In genomic region chr3:133675631-133676335, GRCh38 we compare ENCODE assay signal across 1 cellular context.
TF ChIP-seq lines count a peak whose summit lies in the region.

No MANE protein-coding gene starts in this region.

TF ChIP-seq in HepG2, 621 proteins besides CTCF, POLR2A, EP300 and RAD21 (continued from another document and continues in another):
- TF ChIP-seq, protein P1, sequence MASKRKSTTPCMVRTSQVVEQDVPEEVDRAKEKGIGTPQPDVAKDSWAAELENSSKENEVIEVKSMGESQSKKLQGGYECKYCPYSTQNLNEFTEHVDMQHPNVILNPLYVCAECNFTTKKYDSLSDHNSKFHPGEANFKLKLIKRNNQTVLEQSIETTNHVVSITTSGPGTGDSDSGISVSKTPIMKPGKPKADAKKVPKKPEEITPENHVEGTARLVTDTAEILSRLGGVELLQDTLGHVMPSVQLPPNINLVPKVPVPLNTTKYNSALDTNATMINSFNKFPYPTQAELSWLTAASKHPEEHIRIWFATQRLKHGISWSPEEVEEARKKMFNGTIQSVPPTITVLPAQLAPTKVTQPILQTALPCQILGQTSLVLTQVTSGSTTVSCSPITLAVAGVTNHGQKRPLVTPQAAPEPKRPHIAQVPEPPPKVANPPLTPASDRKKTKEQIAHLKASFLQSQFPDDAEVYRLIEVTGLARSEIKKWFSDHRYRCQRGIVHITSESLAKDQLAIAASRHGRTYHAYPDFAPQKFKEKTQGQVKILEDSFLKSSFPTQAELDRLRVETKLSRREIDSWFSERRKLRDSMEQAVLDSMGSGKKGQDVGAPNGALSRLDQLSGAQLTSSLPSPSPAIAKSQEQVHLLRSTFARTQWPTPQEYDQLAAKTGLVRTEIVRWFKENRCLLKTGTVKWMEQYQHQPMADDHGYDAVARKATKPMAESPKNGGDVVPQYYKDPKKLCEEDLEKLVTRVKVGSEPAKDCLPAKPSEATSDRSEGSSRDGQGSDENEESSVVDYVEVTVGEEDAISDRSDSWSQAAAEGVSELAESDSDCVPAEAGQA (IDR thresholded peaks at IDR 0.05; ENCODE audit: low read depth): no peak
- TF ChIP-seq, protein P1 (CRISPR knock-in tag; IDR thresholded peaks at IDR 0.05; ENCODE audit: borderline replicate concordance): no peak
- TF ChIP-seq SMARCC2 (IDR thresholded peaks at IDR 0.05) (no peak), TFDP2 (CRISPR knock-in tag; IDR thresholded peaks at IDR 0.05) (no peak), SNRNP70 (IDR thresholded peaks at IDR 0.05; ENCODE audit: low read depth, low read length) (no peak), ZNF678 (CRISPR knock-in tag; IDR thresholded peaks at IDR 0.05) (no peak), ZNF232 (CRISPR knock-in tag; IDR thresholded peaks at IDR 0.05; ENCODE audit: borderline replicate concordance) (0 out of 2 replicates have a peak, but pooled peaks have one; percentile 52), SMAD3 (CRISPR knock-in tag; IDR thresholded peaks at IDR 0.05) (peak; percentile 83), FIP1L1 (IDR thresholded peaks at IDR 0.05; ENCODE audit: borderline replicate concordance, insufficient read depth, low read depth, low read length) (no peak), CENPT (CRISPR knock-in tag; IDR thresholded peaks at IDR 0.05; ENCODE audit: low read depth) (no peak), ZNF781 (CRISPR knock-in tag; IDR thresholded peaks at IDR 0.05; ENCODE audit: borderline replicate concordance, not compliant biosample characterization) (no peak), FOXP1 (IDR thresholded peaks at IDR 0.05) (no peak), FOXP1 (CRISPR knock-in tag; IDR thresholded peaks at IDR 0.05) (peak; percentile 87), ZNF10 (CRISPR knock-in tag; IDR thresholded peaks at IDR 0.05; ENCODE audit: borderline replicate concordance, low read depth) (no peak), SMARCE1 (IDR thresholded peaks at IDR 0.05; ENCODE audit: borderline replicate concordance) (no peak), ZNF549 (CRISPR knock-in tag; IDR thresholded peaks at IDR 0.05) (no peak), ZNF670 (CRISPR knock-in tag; IDR thresholded peaks at IDR 0.05; ENCODE audit: borderline replicate concordance) (no peak), TEAD3 (CRISPR knock-in tag; optimal IDR thresholded peaks at IDR 0.05; ENCODE audit: borderline replicate concordance) (peak; percentile 82), FOXJ3 (CRISPR knock-in tag; IDR thresholded peaks at IDR 0.05; ENCODE audit: borderline replicate concordance) (peak; percentile 91; the same call in 1 of the 2 replicates), ZXDC (CRISPR knock-in tag; IDR thresholded peaks at IDR 0.05) (no peak), ZNF550 (CRISPR knock-in tag; IDR thresholded peaks at IDR 0.05; ENCODE audit: borderline replicate concordance) (no peak), CAMTA2 (CRISPR knock-in tag; IDR thresholded peaks at IDR 0.05; ENCODE audit: borderline replicate concordance) (no peak), FUBP1 (CRISPR knock-in tag; IDR thresholded peaks at IDR 0.05; ENCODE audit: borderline replicate concordance) (no peak), ZNF234 (CRISPR knock-in tag; conservative IDR thresholded peaks at IDR 0.05) (no peak), HOMEZ (CRISPR knock-in tag; IDR thresholded peaks at IDR 0.05; ENCODE audit: low read depth) (no peak), ZNF557 (CRISPR knock-in tag; IDR thresholded peaks at IDR 0.05) (no peak), ZSCAN29 (CRISPR knock-in tag; conservative IDR thresholded peaks at IDR 0.05) (peak; percentile 88), ZSCAN9 (CRISPR knock-in tag; IDR thresholded peaks at IDR 0.05; ENCODE audit: borderline replicate concordance) (no peak), ZFP36L2 (CRISPR knock-in tag; IDR thresholded peaks at IDR 0.05) (no peak), MTERF4 (CRISPR knock-in tag; IDR thresholded peaks at IDR 0.05) (no peak), ZNF274 (CRISPR knock-in tag; IDR thresholded peaks at IDR 0.05) (no peak), ZBTB46 (CRISPR knock-in tag; IDR thresholded peaks at IDR 0.05; ENCODE audit: borderline replicate concordance) (peak; percentile 71; the same call in 1 of the 2 replicates), ZNF574 (CRISPR knock-in tag; IDR thresholded peaks at IDR 0.05) (0 out of 2 replicates have a peak, but pooled peaks have one; percentile 50), SCMH1 (CRISPR knock-in tag; IDR thresholded peaks at IDR 0.05; ENCODE audit: borderline replicate concordance) (no peak), ETV6 (CRISPR knock-in tag; conservative IDR thresholded peaks at IDR 0.05) (no peak)
- TF ChIP-seq, protein P2, sequence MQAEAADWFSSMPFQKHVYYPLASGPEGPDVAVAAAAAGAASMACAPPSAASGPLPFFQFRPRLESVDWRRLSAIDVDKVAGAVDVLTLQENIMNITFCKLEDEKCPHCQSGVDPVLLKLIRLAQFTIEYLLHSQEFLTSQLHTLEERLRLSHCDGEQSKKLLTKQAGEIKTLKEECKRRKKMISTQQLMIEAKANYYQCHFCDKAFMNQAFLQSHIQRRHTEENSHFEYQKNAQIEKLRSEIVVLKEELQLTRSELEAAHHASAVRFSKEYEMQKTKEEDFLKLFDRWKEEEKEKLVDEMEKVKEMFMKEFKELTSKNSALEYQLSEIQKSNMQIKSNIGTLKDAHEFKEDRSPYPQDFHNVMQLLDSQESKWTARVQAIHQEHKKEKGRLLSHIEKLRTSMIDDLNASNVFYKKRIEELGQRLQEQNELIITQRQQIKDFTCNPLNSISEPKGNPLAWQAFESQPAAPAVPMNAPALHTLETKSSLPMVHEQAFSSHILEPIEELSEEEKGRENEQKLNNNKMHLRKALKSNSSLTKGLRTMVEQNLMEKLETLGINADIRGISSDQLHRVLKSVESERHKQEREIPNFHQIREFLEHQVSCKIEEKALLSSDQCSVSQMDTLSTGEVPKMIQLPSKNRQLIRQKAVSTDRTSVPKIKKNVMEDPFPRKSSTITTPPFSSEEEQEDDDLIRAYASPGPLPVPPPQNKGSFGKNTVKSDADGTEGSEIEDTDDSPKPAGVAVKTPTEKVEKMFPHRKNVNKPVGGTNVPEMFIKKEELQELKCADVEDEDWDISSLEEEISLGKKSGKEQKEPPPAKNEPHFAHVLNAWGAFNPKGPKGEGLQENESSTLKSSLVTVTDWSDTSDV (CRISPR knock-in tag; IDR thresholded peaks at IDR 0.05): no peak
- TF ChIP-seq, protein P3, sequence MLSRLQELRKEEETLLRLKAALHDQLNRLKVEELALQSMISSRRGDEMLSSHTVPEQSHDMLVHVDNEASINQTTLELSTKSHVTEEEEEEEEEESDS (CRISPR knock-in tag; IDR thresholded peaks at IDR 0.05; ENCODE audit: borderline replicate concordance): no peak
